ENCODE assay signal across 16 cellular contexts in the genomic region with DNA sequence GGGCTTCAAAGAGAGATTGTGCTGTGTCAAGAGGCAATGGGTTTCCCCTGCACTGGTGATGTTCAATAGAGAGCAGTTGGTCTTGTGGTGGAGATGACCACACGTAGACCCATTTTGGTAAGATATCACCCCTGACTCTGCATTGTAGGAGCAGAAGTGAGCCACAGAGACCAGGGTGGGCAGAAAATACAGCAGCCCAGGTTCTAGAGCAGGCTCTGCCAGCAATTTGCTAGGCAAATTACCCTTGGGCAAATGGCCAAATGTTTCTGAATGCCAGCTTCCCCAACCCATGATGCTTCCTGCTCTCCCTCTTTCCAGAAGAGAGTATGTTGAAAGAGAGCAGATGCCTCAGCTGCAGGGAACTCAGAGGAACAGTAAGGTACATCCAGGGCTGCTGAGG.
DNase-seq lines count a peak whose midpoint lies in the region; ATAC-seq and TF ChIP-seq lines count a peak whose summit lies in the region.
"Had no signal": no experiment of that assay in that cellular context is flagged by ENCODE, and none has a peak within 500 bp of the region (broad histone marks: within the 10 kb centered on the region; RNA-seq: fewer than 3 reads in every experiment).

No MANE protein-coding gene starts in this region.

- no peak for TF ChIP-seq EP300 in upper lobe of left lung (IDR thresholded peaks at IDR 0.05)

- WGBS in upper lobe of left lung, 2 donors, result 78 to 93% methylated on average over 1 of the region's 1 CpG

- H3K36me3 Mint-ChIP-seq in immature natural killer cell, result no peaks in the 10 kb centered on the region
- H3K36me3 Mint-ChIP-seq: activated naive CD8-positive, alpha-beta T cell treated with anti-CD3 and anti-CD28 coated beads, Interleukin-2, amount 10 ng/mL, durations not matched to agents 7 days and 5 days; natural killer cell had no signal

- CTCF ChIA-PET in A673 (lab: Charles Lee), result no interaction called here
- CTCF ChIA-PET in HEK293T (lab: Yijun Ruan, JAX), result no interaction called here

- no peak overlapping the region for H3K27ac Mint-ChIP-seq in immature natural killer cell
- H3K27ac Mint-ChIP-seq: activated CD4-positive, alpha-beta T cell treated with anti-CD3 and anti-CD28 coated beads, Interleukin-2, amount 10 ng/mL, durations not matched to agents 24 days and 14 days; activated naive CD8-positive, alpha-beta T cell treated with anti-CD3 and anti-CD28 coated beads, Interleukin-2, amount 10 ng/mL, durations not matched to agents 7 days and 5 days; CD4-positive, alpha-beta T cell; effector memory CD8-positive, alpha-beta T cell; natural killer cell had no signal

- TF ChIP-seq CTCF in A673 (conservative IDR thresholded peaks at IDR 0.05; ENCODE audit: low read depth, low read length) (no peak), upper lobe of left lung (IDR thresholded peaks at IDR 0.05) (no peak)

- TF ChIP-seq POLR2A in upper lobe of left lung (IDR thresholded peaks at IDR 0.05), result no peak

- no peak for ATAC-seq in upper lobe of left lung (ENCODE audit: low FRiP score in 2 of 2)
- ATAC-seq in stimulated activated naive CD8-positive, alpha-beta T cell treated with anti-CD3 and anti-CD28 coated beads, Interleukin-15, Interleukin-2, amounts not matched to agents 100 U/mL and 50 U/mL, for 24 hours, result no peak
- ATAC-seq: effector memory CD8-positive, alpha-beta T cell; natural killer cell had no signal

- no peaks in the 10 kb centered on the region for H3K27me3 ChIP-seq in A673 (replicated peaks; ENCODE audit: insufficient read depth, low read depth, low read length, poor library complexity)
- H3K27me3 ChIP-seq in upper lobe of left lung, result no peaks in the 10 kb centered on the region
- H3K27me3 ChIP-seq: cardiac muscle cell had no signal

- no peak overlapping the region for H3K9ac ChIP-seq in SK-N-MC (ENCODE audit: insufficient read length)

- H3K27ac ChIP-seq in A673 (ENCODE audit: low read depth, low read length, poor library complexity, severe bottlenecking) (no peak overlapping the region), SK-N-MC (no peak overlapping the region), upper lobe of left lung (no peak overlapping the region)
- H3K27ac ChIP-seq: cardiac muscle cell had no signal

- intact Hi-C loops in A673 (cut with micrococcal nuclease; ENCODE audit: unreplicated experiment), result no loop called here

- H3K9me3 ChIP-seq in A673 (ENCODE audit: low read depth, low read length, poor library complexity, severe bottlenecking), result no peaks in the 10 kb centered on the region
- no peaks in the 10 kb centered on the region for H3K9me3 ChIP-seq in SK-N-MC (ENCODE audit: low read depth, low read length)
- H3K9me3 ChIP-seq in upper lobe of left lung, result no peaks in the 10 kb centered on the region

- POLR2A ChIA-PET in A673 (lab: Charles Lee; ENCODE audit: low non-redundant PET), result no interaction called here
- POLR2A ChIA-PET in HEK293T (lab: Yijun Ruan, JAX), result no interaction called here

- BruUV-seq in A673 (replicated peaks; lab: Mats Ljungman, UMichigan), result no TSS peak

- H3K4me3 ChIP-seq in A673 (ENCODE audit: low read depth, low read length, poor library complexity, severe bottlenecking) (no peak overlapping the region), SK-N-MC (no peak overlapping the region), upper lobe of left lung (no peak overlapping the region)
- H3K4me3 ChIP-seq: cardiac muscle cell had no signal

- peaks cover 0 to 8% (median 2%) of the 10 kb centered on the region in 3 donors for H3K27me3 Mint-ChIP-seq in immature natural killer cell (ENCODE audit: low read depth in 3 of 3)

- no peak overlapping the region for H3K4me3 Mint-ChIP-seq in immature natural killer cell
- H3K4me3 Mint-ChIP-seq: activated CD4-positive, alpha-beta T cell treated with anti-CD3 and anti-CD28 coated beads, Interleukin-2, amount 10 ng/mL, durations not matched to agents 24 days and 14 days; activated naive CD8-positive, alpha-beta T cell treated with anti-CD3 and anti-CD28 coated beads, Interleukin-2, amount 10 ng/mL, durations not matched to agents 7 days and 5 days; CD4-positive, alpha-beta T cell; effector memory CD8-positive, alpha-beta T cell; natural killer cell had no signal

- H3K4me1 ChIP-seq in A673 (ENCODE audit: insufficient read depth, low read length, poor library complexity, severe bottlenecking) (peaks cover 9% of the 10 kb centered on the region), upper lobe of left lung (no peaks in the 10 kb centered on the region)

- H3K36me3 ChIP-seq in A673 (ENCODE audit: insufficient read depth, low read length, poor library complexity, severe bottlenecking), result no peaks in the 10 kb centered on the region
- no peaks in the 10 kb centered on the region for H3K36me3 ChIP-seq in SK-N-MC (ENCODE audit: insufficient read depth, low read length)
- no peaks in the 10 kb centered on the region for H3K36me3 ChIP-seq in upper lobe of left lung
- H3K36me3 ChIP-seq: cardiac muscle cell had no signal

- peaks cover 0 to 3% (median 0%) of the 10 kb centered on the region in 6 donors for H3K9me3 Mint-ChIP-seq in immature natural killer cell
- H3K9me3 Mint-ChIP-seq: activated CD4-positive, alpha-beta T cell treated with anti-CD3 and anti-CD28 coated beads, Interleukin-2, amount 10 ng/mL, durations not matched to agents 24 days and 14 days; activated naive CD8-positive, alpha-beta T cell treated with anti-CD3 and anti-CD28 coated beads, Interleukin-2, amount 10 ng/mL, durations not matched to agents 7 days and 5 days; CD4-positive, alpha-beta T cell; effector memory CD8-positive, alpha-beta T cell; natural killer cell had no signal

- no peaks in the 10 kb centered on the region for H3K4me1 Mint-ChIP-seq in immature natural killer cell
- H3K4me1 Mint-ChIP-seq: activated CD4-positive, alpha-beta T cell treated with anti-CD3 and anti-CD28 coated beads, Interleukin-2, amount 10 ng/mL, durations not matched to agents 24 days and 14 days; activated naive CD8-positive, alpha-beta T cell treated with anti-CD3 and anti-CD28 coated beads, Interleukin-2, amount 10 ng/mL, durations not matched to agents 7 days and 5 days; natural killer cell had no signal

- DNase-seq in A673 (ENCODE audit: low spot score), result peak; percentile 67
- peak; percentile 55 for DNase-seq in NCI-H1048 (lab: John Stamatoyannopoulos, UW)
- peak; percentile 78 for DNase-seq in NCI-H2196 (lab: John Stamatoyannopoulos, UW; ENCODE audit: unreplicated experiment)
- peak; percentile 22 for DNase-seq in SK-N-MC (ENCODE audit: low read depth, low spot score)
- no peak for DNase-seq in immature natural killer cell
- no peak for DNase-seq in upper lobe of left lung
- DNase-seq in HEK293T (ENCODE audit: extremely low spot score), result no peak
- no peak for DNase-seq in stimulated activated naive CD8-positive, alpha-beta T cell treated with anti-CD3 and anti-CD28 coated beads, Interleukin-15, Interleukin-2, amounts not matched to agents 100 U/mL and 50 U/mL, for 24 hours
- DNase-seq: activated CD4-positive, alpha-beta T cell treated with anti-CD3 and anti-CD28 coated beads, Interleukin-2, amount 10 ng/mL, durations not matched to agents 24 days and 14 days; activated naive CD8-positive, alpha-beta T cell treated with anti-CD3 and anti-CD28 coated beads, Interleukin-2, amount 10 ng/mL, durations not matched to agents 7 days and 5 days; activated T-cell treated with anti-CD3 and anti-CD28 coated beads, Interleukin-2, amount 50 U/mL, for 1 hour; CD4-positive, alpha-beta T cell; effector memory CD8-positive, alpha-beta T cell; natural killer cell; SIG-M5 had no signal

TF ChIP-seq in HEK293T, 16 proteins besides CTCF, POLR2A, EP300 and RAD21:
- TF ChIP-seq FOXK2 (IDR thresholded peaks at IDR 0.05) (no peak), L3MBTL2 (conservative IDR thresholded peaks at IDR 0.05) (no peak), ELF4 (IDR thresholded peaks at IDR 0.05) (no peak), HDGF (IDR thresholded peaks at IDR 0.05; ENCODE audit: borderline replicate concordance) (no peak), TARDBP (IDR thresholded peaks at IDR 0.05) (no peak), BHLHE40 (IDR thresholded peaks at IDR 0.05; ENCODE audit: borderline replicate concordance) (no peak), ARNT (IDR thresholded peaks at IDR 0.05) (no peak), ZNF384 (IDR thresholded peaks at IDR 0.05) (no peak)
- TF ChIP-seq, protein P1, sequence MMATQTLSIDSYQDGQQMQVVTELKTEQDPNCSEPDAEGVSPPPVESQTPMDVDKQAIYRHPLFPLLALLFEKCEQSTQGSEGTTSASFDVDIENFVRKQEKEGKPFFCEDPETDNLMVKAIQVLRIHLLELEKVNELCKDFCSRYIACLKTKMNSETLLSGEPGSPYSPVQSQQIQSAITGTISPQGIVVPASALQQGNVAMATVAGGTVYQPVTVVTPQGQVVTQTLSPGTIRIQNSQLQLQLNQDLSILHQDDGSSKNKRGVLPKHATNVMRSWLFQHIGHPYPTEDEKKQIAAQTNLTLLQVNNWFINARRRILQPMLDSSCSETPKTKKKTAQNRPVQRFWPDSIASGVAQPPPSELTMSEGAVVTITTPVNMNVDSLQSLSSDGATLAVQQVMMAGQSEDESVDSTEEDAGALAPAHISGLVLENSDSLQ (IDR thresholded peaks at IDR 0.05), result no peak

Comparison
In these comparisons a context has a peak if more than half of its experiments do, and no peak if none do; other contexts are left out.
1. DNase-seq: peak in A673 (single experiment), NCI-H1048 (single experiment), NCI-H2196 (single experiment) and SK-N-MC (single experiment); none in immature natural killer cell (0 of 3), upper lobe of left lung (0 of 2), HEK293T (single experiment) and stimulated activated naive CD8-positive, alpha-beta T cell treated with anti-CD3 and anti-CD28 coated beads, Interleukin-15, Interleukin-2, amounts not matched to agents 100 U/mL and 50 U/mL, for 24 hours (single experiment).